ENCODE assay signal across 10 cellular contexts in the genomic region with DNA sequence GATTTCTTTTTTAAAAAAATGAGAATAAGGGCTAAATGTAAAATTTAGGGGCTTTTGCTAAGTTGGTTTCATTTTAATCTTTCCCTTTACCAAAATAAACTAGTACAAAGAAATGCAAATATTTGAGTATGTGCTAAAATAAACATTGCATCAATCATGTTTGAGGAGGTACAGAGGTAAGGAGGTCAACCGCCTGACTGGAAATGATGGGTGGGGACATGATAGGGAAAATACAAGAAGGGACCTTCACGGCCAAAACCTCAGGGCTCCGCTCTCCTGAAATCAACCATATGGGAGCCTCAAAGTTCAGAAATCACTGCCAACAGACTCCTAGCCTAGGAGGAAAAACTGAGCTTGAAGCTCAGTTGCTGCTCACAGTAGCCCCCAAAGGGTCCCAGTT.
DNase-seq lines count a peak whose midpoint lies in the region; ATAC-seq and TF ChIP-seq lines count a peak whose summit lies in the region.
"Had no signal": no experiment of that assay in that cellular context is flagged by ENCODE, and none has a peak within 500 bp of the region (broad histone marks: within the 10 kb centered on the region; RNA-seq: fewer than 3 reads in every experiment).

No MANE protein-coding gene starts in this region.

- DNase-seq in GM13977 (ENCODE audit: low spot score): peak; percentile 34
- DNase-seq in left lung: peak in 1 of 2 donors; percentile 63
- DNase-seq in NCI-H2196 (lab: John Stamatoyannopoulos, UW; ENCODE audit: unreplicated experiment): no peak
- no peak for DNase-seq in DMS114 treated with DMSO at 0.1 percent for 48 hours (lab: John Stamatoyannopoulos, UW; ENCODE audit: unreplicated experiment)
- no peak for DNase-seq in NCI-H128 (lab: John Stamatoyannopoulos, UW; ENCODE audit: unreplicated experiment)
- DNase-seq in NCI-H2227 treated with DMSO at 0.1 percent for 48 hours (lab: John Stamatoyannopoulos, UW): no peak
- DNase-seq: EL had no signal

- ATAC-seq in GM21526 (IDR thresholded peaks at IDR 0.05; ENCODE audit: low FRiP score, unreplicated experiment) (peak; percentile 69), HG03571 (IDR thresholded peaks at IDR 0.05; ENCODE audit: unreplicated experiment) (peak; percentile 80), left lung (peak; percentile 84)

- intact Hi-C loops in left lung (cut with DNase I): no loop called here

- TF ChIP-seq CTCF in GM13977 (IDR thresholded peaks at IDR 0.05; ENCODE audit: extremely low read depth, insufficient read depth, missing control alignments) (no peak), left lung (IDR thresholded peaks at IDR 0.05) (no peak)

- no peak overlapping the region for H3K4me3 ChIP-seq in left lung

- H3K27ac ChIP-seq in left lung: peak overlapping the region in 1 of 2 donors; percentile 65
- H3K27ac ChIP-seq: parathyroid adenoma had no signal

- H3K36me3 ChIP-seq in left lung: no peaks in the 10 kb centered on the region

- in situ Hi-C loops in GM13977 (cut with MboI; ENCODE audit: low pct_unique_long_range_greater_than_20kb, low sequenced_read_pairs, unreplicated experiment): no loop called here

- no peaks in the 10 kb centered on the region for H3K27me3 ChIP-seq in left lung

- H3K9me3 ChIP-seq in left lung: no peaks in the 10 kb centered on the region

- peaks cover 0 to 8% of the 10 kb centered on the region in 2 donors for H3K4me1 ChIP-seq in left lung
- H3K4me1 ChIP-seq: parathyroid adenoma had no signal
